Comparison of ENCODE assay signal across 8 cellular contexts in genomic region chr10:128064615-128065580, GRCh38.
DNase-seq lines count a peak whose midpoint lies in the region; ATAC-seq lines count a peak whose summit lies in the region.

No MANE protein-coding gene starts in this region.

- peak; percentile 53 for DNase-seq in T follicular helper cell (ENCODE audit: low read depth)
- peak; percentile 58 for DNase-seq in activated naive CD8-positive, alpha-beta T cell treated with anti-CD3 and anti-CD28 coated beads, Interleukin-2, amount 50 U/mL, for 16 hours (ENCODE audit: low read depth, low spot score)
- peak in 30 of 51 donors; percentile 20 to 80 (median 48) for DNase-seq in hypothalamus (lab: John Stamatoyannopoulos, UW)
- DNase-seq in stimulated activated CD4-positive, alpha-beta T cell treated with anti-CD3 and anti-CD28 coated beads, Interleukin-4, amount 100 ng/mL, for 1 hour: peak; percentile 72
- DNase-seq in NCI-H1694 (lab: John Stamatoyannopoulos, UW): no peak
- DNase-seq in HT-29 (ENCODE audit: low spot score): no peak

- ATAC-seq in GM18870 (IDR thresholded peaks at IDR 0.05; ENCODE audit: unreplicated experiment) (peak; percentile 55), HG03066 (IDR thresholded peaks at IDR 0.05; ENCODE audit: low read depth, unreplicated experiment) (peak; percentile 29)

Comparison
In these comparisons a context has a peak if more than half of its experiments do, and no peak if none do; other contexts are left out.
1. DNase-seq: peak in T follicular helper cell (single experiment), activated naive CD8-positive, alpha-beta T cell treated with anti-CD3 and anti-CD28 coated beads, Interleukin-2, amount 50 U/mL, for 16 hours (single experiment), hypothalamus (30 of 51) and stimulated activated CD4-positive, alpha-beta T cell treated with anti-CD3 and anti-CD28 coated beads, Interleukin-4, amount 100 ng/mL, for 1 hour (single experiment); none in NCI-H1694 (single experiment) and HT-29 (single experiment).